In genomic region chrX:133709486-133709885, GRCh38 we compare ENCODE assay signal across 22 cellular contexts.
"Had no signal": no experiment of that assay in that cellular context is flagged by ENCODE, and none has a peak within 500 bp of the region (broad histone marks: within the 10 kb centered on the region; RNA-seq: fewer than 3 reads in every experiment).

No MANE protein-coding gene starts in this region.

- DNase-seq: activated CD4-positive, alpha-beta T cell treated with anti-CD3 and anti-CD28 coated beads for 48 hours; activated CD4-positive, alpha-beta T cell treated with anti-CD3 and anti-CD28 coated beads, Interleukin-2, amount 50 U/mL, for 48 hours; activated CD8-positive, alpha-beta memory T cell treated with anti-CD3 and anti-CD28 coated beads for 24 hours; activated effector memory CD4-positive, alpha-beta T cell treated with anti-CD3 and anti-CD28 coated beads, Interleukin-2, amount 50 U/mL, for 16 hours; activated naive CD4-positive, alpha-beta T cell treated with anti-CD3 and anti-CD28 coated beads for 36 hours; activated naive CD8-positive, alpha-beta T cell treated with anti-CD3 and anti-CD28 coated beads for 36 hours; adrenal gland; aorta; body of pancreas; dermis blood vessel endothelial cell; effector CD4-positive, alpha-beta T cell; foreskin melanocyte; left lung; mesendoderm; natural killer cell; right cardiac atrium; spleen; stimulated activated naive CD4-positive, alpha-beta T cell treated with Interleukin-2 at 50 U/mL for 16 hours had no signal

- H3K4me3 ChIP-seq: adrenal gland, body of pancreas, esophagus muscularis mucosa, hepatocyte, left lung, lung, spleen, tibial nerve had no signal

- H3K9me3 Mint-ChIP-seq: activated naive CD4-positive, alpha-beta T cell treated with anti-CD3 and anti-CD28 coated beads for 36 hours; activated naive CD8-positive, alpha-beta T cell treated with anti-CD3 and anti-CD28 coated beads for 36 hours; natural killer cell had no signal

- H3K27me3 Mint-ChIP-seq: activated naive CD8-positive, alpha-beta T cell treated with anti-CD3 and anti-CD28 coated beads for 36 hours had no signal

- H3K36me3 Mint-ChIP-seq: activated naive CD8-positive, alpha-beta T cell treated with anti-CD3 and anti-CD28 coated beads for 36 hours; natural killer cell had no signal

- H3K4me1 Mint-ChIP-seq: activated naive CD8-positive, alpha-beta T cell treated with anti-CD3 and anti-CD28 coated beads for 36 hours; natural killer cell had no signal

- H3K4me1 ChIP-seq: adrenal gland, body of pancreas, esophagus muscularis mucosa, left lung, spleen, tibial nerve had no signal

- H3K36me3 ChIP-seq: adrenal gland, esophagus muscularis mucosa, left lung, spleen, tibial nerve had no signal

- H3K27ac ChIP-seq: adrenal gland, body of pancreas, esophagus muscularis mucosa, hepatocyte, left lung, spleen, tibial nerve had no signal

- H3K9me3 ChIP-seq: adrenal gland, body of pancreas, esophagus muscularis mucosa, left lung, spleen, tibial nerve had no signal

- H3K27me3 ChIP-seq: body of pancreas, esophagus muscularis mucosa, hepatocyte, left lung, spleen had no signal

- H3K27ac Mint-ChIP-seq: activated naive CD4-positive, alpha-beta T cell treated with anti-CD3 and anti-CD28 coated beads for 36 hours; activated naive CD8-positive, alpha-beta T cell treated with anti-CD3 and anti-CD28 coated beads for 36 hours; natural killer cell had no signal

- H3K4me3 Mint-ChIP-seq: activated naive CD4-positive, alpha-beta T cell treated with anti-CD3 and anti-CD28 coated beads for 36 hours; activated naive CD8-positive, alpha-beta T cell treated with anti-CD3 and anti-CD28 coated beads for 36 hours; natural killer cell had no signal
